In the genomic region with DNA sequence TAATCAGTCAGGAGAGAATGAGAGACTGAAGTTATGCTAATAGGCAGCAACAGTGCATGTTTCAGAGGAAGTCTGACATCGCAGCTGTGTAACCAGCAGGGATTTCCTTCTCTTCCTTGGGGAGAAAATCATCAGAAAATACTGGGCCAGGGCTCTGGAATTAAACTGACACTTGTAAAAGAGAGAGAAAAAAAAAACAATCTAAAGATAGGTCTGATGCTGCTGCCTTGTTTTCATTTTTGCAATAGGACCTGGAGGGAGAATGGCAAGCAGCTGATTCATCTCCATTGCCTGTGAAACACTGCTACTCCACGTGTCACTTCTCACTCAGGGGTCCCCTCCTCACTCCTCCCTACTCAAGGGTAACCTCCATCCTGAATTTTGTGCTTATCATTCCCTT, we compare ENCODE assay signal across 8 cellular contexts. TPM values are rescaled to one million over a fixed set of nuclear protein-coding genes. Genes with fewer than 3 reads are reported as not detected.
A peak's percentile ranks its signal among the peaks of the same experiment; 100 is the strongest.
DNase-seq lines count a peak whose midpoint lies in the region; ATAC-seq, FAIRE-seq and TF ChIP-seq lines count a peak whose summit lies in the region.
"Had no signal": no experiment of that assay in that cellular context is flagged by ENCODE, and none has a peak within 500 bp of the region (broad histone marks: within the 10 kb centered on the region; RNA-seq: fewer than 3 reads in every experiment).

No MANE protein-coding gene starts in this region.

- no peak for TF ChIP-seq POLR2A in body of pancreas (IDR thresholded peaks at IDR 0.05)
- TF ChIP-seq POLR2A in HepG2 (IDR thresholded peaks at IDR 0.05; ENCODE audit: insufficient read depth in 1 of 2, low read depth in 2 of 2, low read length in 2 of 2): no peak

- no peaks in the 10 kb centered on the region for H4K20me1 ChIP-seq in HepG2 (ENCODE audit: insufficient read depth, low read length)

- H3K27ac ChIP-seq in heart right ventricle (peak overlapping the region; percentile 37 to 86 (median 74)), body of pancreas (no peak overlapping the region), HepG2 (ENCODE audit: extremely low read length, insufficient read depth, low read length) (no peak overlapping the region)

- no peak for TF ChIP-seq RAD21 in HepG2 (CRISPR knock-in tag; IDR thresholded peaks at IDR 0.05)

- no TSS peak for BruUV-seq in HepG2 (replicated peaks; lab: Mats Ljungman, UMichigan)

- H3K9me3 Mint-ChIP-seq in activated naive CD4-positive, alpha-beta T cell treated with anti-CD3 and anti-CD28 coated beads, Interleukin-2, amount 50 U/mL, for 72 hours: no peaks in the 10 kb centered on the region

- no peak for FAIRE-seq in HepG2 (lab: Jason Lieb, UNC)
- FAIRE-seq: colon had no signal

- POLR2A ChIA-PET in HepG2 (lab: Yijun Ruan, JAX): no interaction called here

- TF ChIP-seq EP300 in HepG2 (IDR thresholded peaks at IDR 0.05; ENCODE audit: low read depth in 2 of 2, low read length in 2 of 2) (no peak), HepG2 (CRISPR knock-in tag; IDR thresholded peaks at IDR 0.05; ENCODE audit: borderline replicate concordance) (no peak)

- no peak overlapping the region for H3K9ac ChIP-seq in HepG2 (ENCODE audit: insufficient read depth, low read depth, low read length)

- H3K79me2 ChIP-seq in HepG2 (ENCODE audit: insufficient read depth, low read length): no peaks in the 10 kb centered on the region

- H3K36me3 Mint-ChIP-seq in activated naive CD4-positive, alpha-beta T cell treated with anti-CD3 and anti-CD28 coated beads, Interleukin-2, amount 50 U/mL, for 72 hours: peaks cover 0 to 14% of the 10 kb centered on the region in 2 donors

- H3K4me1 ChIP-seq in heart right ventricle: peaks cover 36 to 70% (median 66%) of the 10 kb centered on the region in 9 donors
- H3K4me1 ChIP-seq in body of pancreas: no peaks in the 10 kb centered on the region
- H3K4me1 ChIP-seq in HepG2 (ENCODE audit: insufficient read depth, low read length): peaks cover 21% of the 10 kb centered on the region

- H3K27ac Mint-ChIP-seq in activated naive CD4-positive, alpha-beta T cell treated with anti-CD3 and anti-CD28 coated beads, Interleukin-2, amount 50 U/mL, for 72 hours: peak overlapping the region; percentile 75 to 80

- H3K27me3 ChIP-seq in H7 (ENCODE audit: control insufficient read depth, insufficient read depth, low read length): no peaks in the 10 kb centered on the region
- H3K27me3 ChIP-seq in heart right ventricle: no peaks in the 10 kb centered on the region
- no peaks in the 10 kb centered on the region for H3K27me3 ChIP-seq in body of pancreas
- H3K27me3 ChIP-seq in HepG2 (ENCODE audit: control insufficient read depth in 1 of 2, insufficient read depth in 2 of 2, low read length in 2 of 2): no peaks in the 10 kb centered on the region

- in situ Hi-C loops in HepG2 (cut with HindIII; ENCODE audit: extremely low pct_ligation_motif_present, low pct_unique_long_range_greater_than_20kb): no loop called here

- WGBS in heart right ventricle, 2 donors: 15 to 26% methylated on average over 2 of the region's 2 CpGs
- WGBS in body of pancreas, 2 donors: 49 to 80% methylated on average over 2 of the region's 2 CpGs
- 90% methylated on average over 2 of the region's 2 CpGs for WGBS in HepG2 (ENCODE audit: low lambda C conversion rate)

- H3K4me3 ChIP-seq in H7 (ENCODE audit: insufficient read depth, low read depth, low read length) (no peak overlapping the region), heart right ventricle (peak overlapping the region in 1 of 10 donors; percentile 9), body of pancreas (no peak overlapping the region), HepG2 (replicated peaks in 1 of 3; ENCODE audit: insufficient read depth in 1 of 3, low read depth in 2 of 3, low read length in 3 of 3) (no peak overlapping the region)

- peak; percentile 39 for DNase-seq in H7
- no peak for DNase-seq in activated naive CD4-positive, alpha-beta T cell treated with anti-CD3 and anti-CD28 coated beads, Interleukin-2, amount 50 U/mL, for 72 hours (ENCODE audit: low spot score in 2 of 2)
- DNase-seq in heart right ventricle: peak in 1 of 2 donors; percentile 23
- peak; percentile 49 for DNase-seq in stromal cell of bone marrow (ENCODE audit: low read depth)
- no peak for DNase-seq in body of pancreas
- DNase-seq in HepG2 (ENCODE audit: low spot score): no peak

- H2AFZ ChIP-seq in HepG2 (ENCODE audit: low read length): no peak overlapping the region

- CTCF ChIA-PET in HepG2 (lab: Yijun Ruan, JAX; ENCODE audit: low intra/inter-chr PET ratio, low total read pairs): interaction anchor here (1.3 to 2.1 kb wide), 2 partner anchors 139 to 381 kb away, joined by 7 to 34 read pairs; no protein-coding TSS in a partner anchor

- no peak for ATAC-seq in activated naive CD4-positive, alpha-beta T cell treated with anti-CD3 and anti-CD28 coated beads, Interleukin-2, amount 50 U/mL, for 72 hours
- ATAC-seq in heart right ventricle: peak in 6 of 8 donors; percentile 21 to 48 (median 38)
- ATAC-seq in body of pancreas: no peak
- ATAC-seq in HepG2: no peak
- no peak for ATAC-seq in GM19328 (IDR thresholded peaks at IDR 0.05; ENCODE audit: unreplicated experiment)

- H3K9me3 ChIP-seq in heart right ventricle (no peaks in the 10 kb centered on the region), body of pancreas (no peaks in the 10 kb centered on the region), HepG2 (ENCODE audit: low read length) (no peaks in the 10 kb centered on the region)

- no peak overlapping the region for H3K4me2 ChIP-seq in HepG2 (ENCODE audit: low read depth, low read length)

- H3K36me3 ChIP-seq in H7 (replicated peaks; ENCODE audit: control insufficient read depth, insufficient read depth, low read length) (no peaks in the 10 kb centered on the region), heart right ventricle (peaks cover 0 to 61% (median 11%) of the 10 kb centered on the region in 9 donors), body of pancreas (replicated peaks in 1 of 2; ENCODE audit: insufficient read depth in 1 of 2, low read depth in 2 of 2) (peaks cover 0 to 4% of the 10 kb centered on the region in 2 donors), HepG2 (replicated peaks in 1 of 2; ENCODE audit: control insufficient read depth in 1 of 2, insufficient read depth in 2 of 2, low read length in 2 of 2) (peaks cover 1 to 11% of the 10 kb centered on the region in 2 experiments; a peak in 3 of 5 replicates)

- TF ChIP-seq CTCF in heart right ventricle (IDR thresholded peaks at IDR 0.05): no peak
- TF ChIP-seq CTCF in body of pancreas (IDR thresholded peaks at IDR 0.05): no peak
- no peak for TF ChIP-seq CTCF in HepG2 (CRISPR knock-in tag; IDR thresholded peaks at IDR 0.05)

- intact Hi-C loops in heart right ventricle (cut with DNase I) (loop anchor here in 6 of 10 donors (2.0 to 5.0 kb wide), 4 partner anchors 107 to 292 kb away; a partner anchor contains a TSS), body of pancreas (cut with DNase I) (no loop called here), HepG2 (cut with micrococcal nuclease; ENCODE audit: unreplicated experiment) (no loop called here)

RNA-seq across cellular contexts. Expression of a gene that starts 17.7 kb away (rescaled TPM):
- 3.9 and 6.9 TPM in 2 replicates for total RNA-seq in H7 (2014; rRNA removed; shearing (Covaris generic))
- 10 to 100 TPM; 17.3 to 47.3 TPM for total RNA-seq in activated naive CD4-positive, alpha-beta T cell treated with anti-CD3 and anti-CD28 coated beads, Interleukin-2, amount 50 U/mL, for 72 hours
- total RNA-seq in heart right ventricle (100 to 1,000 TPM in 4 of 10 donors, 10 to 100 TPM in 6; 72.0 to 110 (median 90.9) TPM), body of pancreas (1 to 10 TPM; 2.3 to 5.6 TPM), HepG2 (2016; rRNA removed; fragmentation: Illumina TruSeq; extraction: Trizol) (0.42 TPM in 1 of 2 replicates, not detected in the other)
- polyA plus RNA-seq in heart right ventricle (100 to 1,000 TPM in 1 of 2 donors, 10 to 100 TPM in 1; 53.2 to 262 TPM), HepG2 (2011; rRNA removed) (0.82 and 1.2 TPM in 2 replicates)
- 0.10 TPM in 1 of 2 replicates, not detected in the other for total RNA-seq in HepG2 (2016; cell fraction: cytosol; rRNA removed; fragmentation: Illumina TruSeq; extraction: Trizol; ENCODE audit: low read depth)
- 0.15 and 0.39 TPM in 2 replicates for total RNA-seq in HepG2 (2016; cell fraction: insoluble cytoplasmic fraction; rRNA removed; fragmentation: Illumina TruSeq; extraction: Trizol)
- 0.14 TPM in 1 of 2 replicates, not detected in the other for total RNA-seq in HepG2 (2016; cell fraction: membrane; rRNA removed; fragmentation: Illumina TruSeq; extraction: Trizol)
- total RNA-seq in HepG2 (2016; cell fraction: nucleus; rRNA removed; fragmentation: Illumina TruSeq; extraction: Trizol): 0.38 and 0.71 TPM in 2 replicates
- 0.20 and 0.22 TPM in 2 replicates for polyA plus RNA-seq in HepG2 (2011; cell fraction: cytosol; rRNA removed)
- 10.2 and 12.8 TPM in 2 replicates for polyA plus RNA-seq in HepG2 (2011; cell fraction: nucleus; rRNA removed)
- 0.16 and 0.25 TPM in 2 replicates for polyA plus RNA-seq in HepG2 (2012)
- polyA plus RNA-seq in HepG2 (2016; cell fraction: cytosol; fragmentation: Illumina TruSeq; extraction: Trizol; ENCODE audit: low read depth): 0.12 TPM in 1 of 2 replicates, not detected in the other
- polyA plus RNA-seq in HepG2 (2016; cell fraction: insoluble cytoplasmic fraction; fragmentation: Illumina TruSeq; extraction: Trizol; ENCODE audit: low read depth): 0.20 TPM in 1 of 2 replicates, not detected in the other
- polyA plus RNA-seq in HepG2 (2016; cell fraction: membrane; fragmentation: Illumina TruSeq; extraction: Trizol; ENCODE audit: low read depth): not detected in 2 replicates
- polyA plus RNA-seq in HepG2 (2016; cell fraction: nucleus; fragmentation: Illumina TruSeq; extraction: Trizol; ENCODE audit: insufficient read depth, low read depth): 0.96 and 2.4 TPM in 2 replicates
- 4.6 TPM in 1 of 2 replicates, not detected in the other for polyA minus RNA-seq in HepG2 (2011; rRNA and poly(A)+ RNA removed; ENCODE audit: low replicate concordance)
- not detected in 2 replicates for polyA minus RNA-seq in HepG2 (2011; cell fraction: cytosol; rRNA and poly(A)+ RNA removed)
- 0.50 and 0.52 TPM in 2 replicates for polyA minus RNA-seq in HepG2 (2011; cell fraction: nucleus; rRNA and poly(A)+ RNA removed)

RNA-seq across cellular contexts. Expression of a gene that starts 47.5 kb away (rescaled TPM):
- 11.1 and 11.9 TPM in 2 replicates for total RNA-seq in H7 (2014; rRNA removed; shearing (Covaris generic))
- 10 to 100 TPM in 1 of 2 donors, 1 to 10 TPM in 1; 8.9 to 25.3 TPM for total RNA-seq in activated naive CD4-positive, alpha-beta T cell treated with anti-CD3 and anti-CD28 coated beads, Interleukin-2, amount 50 U/mL, for 72 hours
- total RNA-seq in heart right ventricle (1 to 10 TPM; 2.5 to 9.1 (median 5.5) TPM), body of pancreas (1 to 10 TPM; 4.3 to 8.0 TPM), HepG2 (2016; rRNA removed; fragmentation: Illumina TruSeq; extraction: Trizol) (1.6 and 1.7 TPM in 2 replicates)
- polyA plus RNA-seq in heart right ventricle (1 to 10 TPM; 6.2 to 9.7 TPM), HepG2 (2011; rRNA removed) (1.8 and 2.2 TPM in 2 replicates)
- total RNA-seq in HepG2 (2016; cell fraction: cytosol; rRNA removed; fragmentation: Illumina TruSeq; extraction: Trizol; ENCODE audit: low read depth): 0.71 and 0.79 TPM in 2 replicates
- 0.76 and 1.6 TPM in 2 replicates for total RNA-seq in HepG2 (2016; cell fraction: insoluble cytoplasmic fraction; rRNA removed; fragmentation: Illumina TruSeq; extraction: Trizol)
- total RNA-seq in HepG2 (2016; cell fraction: membrane; rRNA removed; fragmentation: Illumina TruSeq; extraction: Trizol): 1.5 and 1.9 TPM in 2 replicates
- total RNA-seq in HepG2 (2016; cell fraction: nucleus; rRNA removed; fragmentation: Illumina TruSeq; extraction: Trizol): 2.0 and 2.4 TPM in 2 replicates
- polyA plus RNA-seq in HepG2 (2011; cell fraction: cytosol; rRNA removed): 0.83 and 1.4 TPM in 2 replicates
- polyA plus RNA-seq in HepG2 (2011; cell fraction: nucleus; rRNA removed): 9.9 and 14.7 TPM in 2 replicates
- 1.2 and 2.1 TPM in 2 replicates for polyA plus RNA-seq in HepG2 (2012)
- 0.67 and 0.84 TPM in 2 replicates for polyA plus RNA-seq in HepG2 (2016; cell fraction: cytosol; fragmentation: Illumina TruSeq; extraction: Trizol; ENCODE audit: low read depth)
- polyA plus RNA-seq in HepG2 (2016; cell fraction: insoluble cytoplasmic fraction; fragmentation: Illumina TruSeq; extraction: Trizol; ENCODE audit: low read depth): 1.7 and 2.2 TPM in 2 replicates
- polyA plus RNA-seq in HepG2 (2016; cell fraction: membrane; fragmentation: Illumina TruSeq; extraction: Trizol; ENCODE audit: low read depth): 1.7 and 1.9 TPM in 2 replicates
- polyA plus RNA-seq in HepG2 (2016; cell fraction: nucleus; fragmentation: Illumina TruSeq; extraction: Trizol; ENCODE audit: insufficient read depth, low read depth): 6.1 and 8.4 TPM in 2 replicates
- 3.0 and 21.2 TPM in 2 replicates for polyA minus RNA-seq in HepG2 (2011; rRNA and poly(A)+ RNA removed; ENCODE audit: low replicate concordance)
- 1.5 and 1.8 TPM in 2 replicates for polyA minus RNA-seq in HepG2 (2011; cell fraction: cytosol; rRNA and poly(A)+ RNA removed)
- 0.75 and 1.8 TPM in 2 replicates for polyA minus RNA-seq in HepG2 (2011; cell fraction: nucleus; rRNA and poly(A)+ RNA removed)

RNA-seq across cellular contexts. Expression of a gene that starts 51.0 kb away (rescaled TPM):
- total RNA-seq in H7 (2014; rRNA removed; shearing (Covaris generic)): 40.3 and 46.1 TPM in 2 replicates
- 10 to 100 TPM; 49.8 to 67.8 TPM for total RNA-seq in activated naive CD4-positive, alpha-beta T cell treated with anti-CD3 and anti-CD28 coated beads, Interleukin-2, amount 50 U/mL, for 72 hours
- total RNA-seq in heart right ventricle (10 to 100 TPM; 20.6 to 34.7 (median 28.1) TPM), body of pancreas (10 to 100 TPM; 26.7 to 34.3 TPM), HepG2 (2016; rRNA removed; fragmentation: Illumina TruSeq; extraction: Trizol) (12.9 and 14.2 TPM in 2 replicates)
- polyA plus RNA-seq in heart right ventricle (10 to 100 TPM; 31.6 to 35.4 TPM), HepG2 (2011; rRNA removed) (30.8 and 31.5 TPM in 2 replicates)
- 6.7 and 9.1 TPM in 2 replicates for total RNA-seq in HepG2 (2016; cell fraction: cytosol; rRNA removed; fragmentation: Illumina TruSeq; extraction: Trizol; ENCODE audit: low read depth)
- total RNA-seq in HepG2 (2016; cell fraction: insoluble cytoplasmic fraction; rRNA removed; fragmentation: Illumina TruSeq; extraction: Trizol): 11.3 and 13.5 TPM in 2 replicates
- 23.5 and 27.1 TPM in 2 replicates for total RNA-seq in HepG2 (2016; cell fraction: membrane; rRNA removed; fragmentation: Illumina TruSeq; extraction: Trizol)
- total RNA-seq in HepG2 (2016; cell fraction: nucleus; rRNA removed; fragmentation: Illumina TruSeq; extraction: Trizol): 11.7 and 17.3 TPM in 2 replicates
- 17.1 and 24.2 TPM in 2 replicates for polyA plus RNA-seq in HepG2 (2011; cell fraction: cytosol; rRNA removed)
- 56.8 and 69.2 TPM in 2 replicates for polyA plus RNA-seq in HepG2 (2011; cell fraction: nucleus; rRNA removed)
- 15.9 and 22.4 TPM in 2 replicates for polyA plus RNA-seq in HepG2 (2012)
- 12.0 and 13.0 TPM in 2 replicates for polyA plus RNA-seq in HepG2 (2016; cell fraction: cytosol; fragmentation: Illumina TruSeq; extraction: Trizol; ENCODE audit: low read depth)
- 17.0 and 22.9 TPM in 2 replicates for polyA plus RNA-seq in HepG2 (2016; cell fraction: insoluble cytoplasmic fraction; fragmentation: Illumina TruSeq; extraction: Trizol; ENCODE audit: low read depth)
- polyA plus RNA-seq in HepG2 (2016; cell fraction: membrane; fragmentation: Illumina TruSeq; extraction: Trizol; ENCODE audit: low read depth): 26.3 and 34.9 TPM in 2 replicates
- polyA plus RNA-seq in HepG2 (2016; cell fraction: nucleus; fragmentation: Illumina TruSeq; extraction: Trizol; ENCODE audit: insufficient read depth, low read depth): 31.9 and 33.9 TPM in 2 replicates
- polyA minus RNA-seq in HepG2 (2011; rRNA and poly(A)+ RNA removed; ENCODE audit: low replicate concordance): 51.4 and 110 TPM in 2 replicates
- 17.5 and 20.2 TPM in 2 replicates for polyA minus RNA-seq in HepG2 (2011; cell fraction: cytosol; rRNA and poly(A)+ RNA removed)
- 22.8 and 25.5 TPM in 2 replicates for polyA minus RNA-seq in HepG2 (2011; cell fraction: nucleus; rRNA and poly(A)+ RNA removed)

Comparison
In these comparisons a context has a peak if more than half of its experiments do, and no peak if none do; other contexts are left out.
1. DNase-seq: peak in H7 (single experiment) and stromal cell of bone marrow (single experiment); none in activated naive CD4-positive, alpha-beta T cell treated with anti-CD3 and anti-CD28 coated beads, Interleukin-2, amount 50 U/mL, for 72 hours (0 of 2), body of pancreas (0 of 4) and HepG2 (single experiment).
2. ATAC-seq: peak in heart right ventricle (6 of 8); none in activated naive CD4-positive, alpha-beta T cell treated with anti-CD3 and anti-CD28 coated beads, Interleukin-2, amount 50 U/mL, for 72 hours (0 of 2), body of pancreas (single experiment), HepG2 (single experiment) and GM19328 (single experiment).
3. H3K27ac ChIP-seq: peak in heart right ventricle (10 of 10); none in body of pancreas (0 of 4) and HepG2 (single experiment).
4. intact Hi-C loops: an anchor here in heart right ventricle (2.0 to 5.0 kb wide); none called in body of pancreas and HepG2.